In the genomic region with DNA sequence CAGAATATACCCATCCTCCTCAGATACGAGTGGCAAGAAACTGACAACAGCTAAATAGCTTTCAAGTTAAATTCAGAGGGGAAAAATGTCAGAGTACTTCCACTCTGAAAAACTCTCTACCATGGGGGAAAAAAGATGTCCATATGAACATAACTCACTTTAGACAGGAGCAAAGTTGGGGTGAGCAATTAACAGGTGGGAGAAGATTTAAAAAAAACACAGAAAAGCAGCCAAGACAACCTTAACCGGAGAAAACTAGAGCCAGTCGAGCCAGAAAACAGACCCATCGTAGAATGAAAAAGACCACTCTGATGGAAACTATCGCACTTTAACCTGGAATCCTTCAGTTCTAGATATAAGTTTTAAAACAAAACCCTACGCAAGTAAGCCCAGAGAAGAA, we compare ENCODE assay signal across 9 cellular contexts. TPM values are rescaled to one million over a fixed set of nuclear protein-coding genes. Genes with fewer than 3 reads are reported as not detected.
DNase-seq lines count a peak whose midpoint lies in the region; ATAC-seq and TF ChIP-seq lines count a peak whose summit lies in the region.
"Had no signal": no experiment of that assay in that cellular context is flagged by ENCODE, and none has a peak within 500 bp of the region (broad histone marks: within the 10 kb centered on the region; RNA-seq: fewer than 3 reads in every experiment).

No MANE protein-coding gene starts in this region.

- peak overlapping the region; percentile 95 to 96 for H3K27ac Mint-ChIP-seq in effector memory CD8-positive, alpha-beta T cell
- peak overlapping the region; percentile 40 for H3K27ac Mint-ChIP-seq in neural progenitor cell

- no peak for TF ChIP-seq CTCF in NB4 (IDR thresholded peaks at IDR 0.05; ENCODE audit: low read depth, low read length)
- no peak for TF ChIP-seq CTCF in neural progenitor cell (IDR thresholded peaks at IDR 0.05)

- H3K36me3 ChIP-seq in BLaER1 treated with 17β-estradiol and CSF1 and Interleukin-3, amounts not matched to agents 10 nM and 100 nM: peaks cover 30 to 46% (median 44%) of the 10 kb centered on the region in 11 experiments
- H3K36me3 ChIP-seq in neural progenitor cell: no peaks in the 10 kb centered on the region

- H3F3A ChIP-seq in neural progenitor cell (ENCODE audit: low read depth): peaks cover 19% of the 10 kb centered on the region

- no peak for TF ChIP-seq POLR2A in NB4 (IDR thresholded peaks at IDR 0.05; ENCODE audit: extremely low read depth, insufficient read length)

- H3K4me3 ChIP-seq in BLaER1 treated with 17β-estradiol and CSF1 and Interleukin-3, amounts not matched to agents 10 nM and 100 nM: peak overlapping the region; percentile 68 to 90 (median 80)
- H3K4me3 ChIP-seq in NB4 (ENCODE audit: low read depth, low read length) (peak overlapping the region; percentile 100), neural progenitor cell (peak overlapping the region; percentile 90)

- H3K27me3 Mint-ChIP-seq in effector memory CD8-positive, alpha-beta T cell: no peaks in the 10 kb centered on the region
- peaks cover 3% of the 10 kb centered on the region for H3K27me3 Mint-ChIP-seq in neural progenitor cell (ENCODE audit: insufficient read depth, low read depth)

- peak overlapping the region; percentile 87 to 94 for H3K4me3 Mint-ChIP-seq in effector memory CD8-positive, alpha-beta T cell
- H3K4me3 Mint-ChIP-seq in neural progenitor cell: peak overlapping the region; percentile 92

- peaks cover 43% of the 10 kb centered on the region for H3K36me3 Mint-ChIP-seq in effector memory CD8-positive, alpha-beta T cell (ENCODE audit: insufficient read depth)
- peaks cover 12% of the 10 kb centered on the region for H3K36me3 Mint-ChIP-seq in neural progenitor cell

- H3K79me2 ChIP-seq in neural progenitor cell (ENCODE audit: low read depth): peaks cover 49% of the 10 kb centered on the region

- H3K4me1 Mint-ChIP-seq in effector memory CD8-positive, alpha-beta T cell (ENCODE audit: low read depth in 2 of 2): peaks cover 16 to 31% of the 10 kb centered on the region in 2 donors
- H3K4me1 Mint-ChIP-seq in neural progenitor cell: peaks cover 10% of the 10 kb centered on the region

- peak overlapping the region; percentile 87 to 98 (median 95) for H3K9ac ChIP-seq in BLaER1 treated with 17β-estradiol and CSF1 and Interleukin-3, amounts not matched to agents 10 nM and 100 nM
- H3K9ac ChIP-seq in neural progenitor cell: peak overlapping the region; percentile 88

- peaks cover 0 to 32% (median 0%) of the 10 kb centered on the region in 11 experiments; a peak in 9 of 22 replicates for H4K20me1 ChIP-seq in BLaER1 treated with 17β-estradiol and CSF1 and Interleukin-3, amounts not matched to agents 10 nM and 100 nM
- peaks cover 14% of the 10 kb centered on the region for H4K20me1 ChIP-seq in neural progenitor cell (ENCODE audit: low read depth)

- H3K4me2 ChIP-seq in BLaER1 treated with 17β-estradiol and CSF1 and Interleukin-3, amounts not matched to agents 10 nM and 100 nM: peak overlapping the region; percentile 77 to 93 (median 89)
- H3K4me2 ChIP-seq in neural progenitor cell: peak overlapping the region; percentile 98

- H2AFZ ChIP-seq in neural progenitor cell (replicated peaks): peak overlapping the region; percentile 99

- H3K27me3 ChIP-seq in BLaER1 treated with 17β-estradiol and CSF1 and Interleukin-3, amounts not matched to agents 10 nM and 100 nM: no peaks in the 10 kb centered on the region
- no peaks in the 10 kb centered on the region for H3K27me3 ChIP-seq in neural progenitor cell

- H3K27ac ChIP-seq in BLaER1 treated with 17β-estradiol and CSF1 and Interleukin-3, amounts not matched to agents 10 nM and 100 nM: peak overlapping the region; percentile 78 to 97 (median 94)
- no peak overlapping the region for H3K27ac ChIP-seq in neural progenitor cell

- no peaks in the 10 kb centered on the region for H3K9me3 ChIP-seq in BLaER1 treated with 17β-estradiol and CSF1 and Interleukin-3, amounts not matched to agents 10 nM and 100 nM (replicated peaks in 1 of 11)
- no peaks in the 10 kb centered on the region for H3K9me3 ChIP-seq in neural progenitor cell (ENCODE audit: low read depth)

- peaks cover 32 to 55% (median 46%) of the 10 kb centered on the region in 10 experiments for H3K4me1 ChIP-seq in BLaER1 treated with 17β-estradiol and CSF1 and Interleukin-3, amounts not matched to agents 10 nM and 100 nM
- peaks cover 6% of the 10 kb centered on the region for H3K4me1 ChIP-seq in neural progenitor cell

- no peaks in the 10 kb centered on the region for H3K9me3 Mint-ChIP-seq in effector memory CD8-positive, alpha-beta T cell
- no peaks in the 10 kb centered on the region for H3K9me3 Mint-ChIP-seq in neural progenitor cell

- ATAC-seq in effector memory CD8-positive, alpha-beta T cell (replicated peaks): no peak
- ATAC-seq in HG03571 (IDR thresholded peaks at IDR 0.05; ENCODE audit: unreplicated experiment) (no peak), HG02759 (IDR thresholded peaks at IDR 0.05; ENCODE audit: unreplicated experiment) (no peak)

- DNase-seq in NB4 (ENCODE audit: low read depth) (no peak), neural progenitor cell (ENCODE audit: low spot score) (no peak), OCI-M2 (lab: John Stamatoyannopoulos, UW; ENCODE audit: unreplicated experiment) (no peak), islet precursor cell (no peak)
- no peak for DNase-seq in effector memory CD8-positive, alpha-beta T cell
- DNase-seq: SIG-M5 had no signal

RNA-seq across cellular contexts. Expression of gene TERF2, which starts 0.8 kb away (rescaled TPM):
- total RNA-seq in neural progenitor cell (ENCODE audit: low replicate concordance): 26.8 and 57.5 TPM in 2 replicates

RNA-seq across cellular contexts. Expression of gene TMED6, which starts 33.4 kb away (rescaled TPM):
- not detected in 2 replicates for total RNA-seq in neural progenitor cell (ENCODE audit: low replicate concordance)

RNA-seq across cellular contexts. Expression of gene CYB5B, which starts 39.4 kb away (rescaled TPM):
- total RNA-seq in neural progenitor cell (ENCODE audit: low replicate concordance): 67.9 and 108 TPM in 2 replicates

RNA-seq across cellular contexts. Expression of gene NIP7, which starts 45.4 kb away (rescaled TPM):
- total RNA-seq in neural progenitor cell (ENCODE audit: low replicate concordance): 17.2 and 23.7 TPM in 2 replicates

RNA-seq across cellular contexts. Expression of gene COG8, which starts 45.6 kb away (rescaled TPM):
- total RNA-seq in neural progenitor cell (ENCODE audit: low replicate concordance): 30.3 and 72.4 TPM in 2 replicates
